Comparison of ENCODE assay signal across 8 cellular contexts in the genomic region with DNA sequence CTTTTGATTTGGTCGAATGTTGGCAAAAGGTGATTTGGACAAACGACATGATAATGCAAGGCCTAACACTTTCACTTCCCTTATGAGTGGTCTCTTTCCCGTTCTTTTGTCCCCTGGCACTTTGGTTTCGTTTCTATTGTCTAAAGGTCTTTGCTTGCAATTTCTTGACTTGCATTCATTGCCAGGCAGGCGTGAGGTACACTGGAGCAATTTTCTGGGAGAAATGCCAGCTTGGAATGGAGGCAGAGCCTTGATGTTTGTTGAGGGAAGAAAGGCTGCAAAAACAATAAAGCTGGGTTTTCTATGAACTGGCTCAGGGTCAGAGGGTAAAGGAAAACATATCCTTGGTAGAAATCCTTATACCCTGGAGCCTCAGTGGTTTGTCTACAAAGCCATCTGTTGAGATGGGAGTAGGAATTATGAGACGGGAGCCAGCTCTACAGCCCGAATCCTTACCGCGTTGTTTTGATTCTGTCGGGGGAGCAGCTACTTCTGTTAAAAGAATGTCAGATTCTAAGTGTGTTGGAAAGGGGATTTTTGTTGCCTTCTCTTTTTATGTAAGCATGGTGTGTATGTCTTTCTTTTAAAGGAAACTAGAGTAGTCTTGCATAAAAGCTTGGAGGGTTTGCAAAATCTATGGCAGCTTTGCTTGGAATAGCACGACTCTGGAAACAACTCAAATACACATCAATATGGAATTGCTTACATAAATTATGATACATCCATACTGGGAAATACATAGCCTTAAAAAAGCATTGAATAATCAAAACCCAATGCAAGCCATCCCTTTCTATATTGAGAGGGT.
A peak's percentile ranks its signal among the peaks of the same experiment; 100 is the strongest.
DNase-seq lines count a peak whose midpoint lies in the region; ATAC-seq, FAIRE-seq and TF ChIP-seq lines count a peak whose summit lies in the region.

No MANE protein-coding gene starts in this region.

- WGBS in right lobe of liver (ENCODE audit: insufficient coverage, low coverage, low lambda C conversion rate, missing lambda C conversion rate): 60% methylated on average over 11 of the region's 11 CpGs
- WGBS in HepG2 (ENCODE audit: low lambda C conversion rate): 28% methylated on average over 11 of the region's 11 CpGs
- 49 to 64% (median 61%) methylated on average over 11 of the region's 11 CpGs for WGBS in spleen, 5 donors

- intact Hi-C loops in right lobe of liver (cut with DNase I): no loop called here
- intact Hi-C loops in HepG2 (cut with micrococcal nuclease; ENCODE audit: unreplicated experiment): no loop called here
- intact Hi-C loops in OCI-LY7 (cut with micrococcal nuclease; ENCODE audit: unreplicated experiment): no loop called here
- intact Hi-C loops in spleen (cut with DNase I; ENCODE audit: low total_unique reads): no loop called here

- no peak for FAIRE-seq in HepG2 (lab: Jason Lieb, UNC)

- DNase-seq in right lobe of liver (peak in 1 of 3 donors; percentile 70), HepG2 (ENCODE audit: low spot score) (no peak), OCI-LY7 (ENCODE audit: low spot score) (peak; percentile 21), fibroblast of peridontal ligament (ENCODE audit: extremely low read depth) (peak; percentile 82), spleen (no peak), NCI-H524 treated with DMSO at 0.1 percent for 48 hours (lab: John Stamatoyannopoulos, UW) (no peak)
- no peak for DNase-seq in stimulated activated CD4-positive, alpha-beta T cell treated with anti-CD3 and anti-CD28 coated beads, Interleukin-15, amount 100 ng/mL, for 24 hours

- H3K9me3 ChIP-seq in right lobe of liver: no peaks in the 10 kb centered on the region
- no peaks in the 10 kb centered on the region for H3K9me3 ChIP-seq in HepG2 (ENCODE audit: low read length)
- H3K9me3 ChIP-seq in OCI-LY7 (ENCODE audit: low read length): no peaks in the 10 kb centered on the region
- H3K9me3 ChIP-seq in spleen: no peaks in the 10 kb centered on the region

- TF ChIP-seq POLR2A in right lobe of liver (IDR thresholded peaks at IDR 0.05) (no peak), HepG2 (IDR thresholded peaks at IDR 0.05; ENCODE audit: insufficient read depth in 1 of 2, low read depth in 2 of 2, low read length in 2 of 2) (no peak), spleen (IDR thresholded peaks at IDR 0.05) (no peak)

- H3K27ac ChIP-seq in right lobe of liver: no peak overlapping the region
- H3K27ac ChIP-seq in HepG2 (ENCODE audit: extremely low read length, insufficient read depth, low read length): no peak overlapping the region
- H3K27ac ChIP-seq in OCI-LY7 (ENCODE audit: low read depth, low read length, poor library complexity, severe bottlenecking): no peak overlapping the region
- peak overlapping the region in 7 of 8 donors; percentile 0 to 71 (median 49) for H3K27ac ChIP-seq in spleen

- no peak for TF ChIP-seq CTCF in right lobe of liver (IDR thresholded peaks at IDR 0.05)
- TF ChIP-seq CTCF in HepG2 (CRISPR knock-in tag; IDR thresholded peaks at IDR 0.05): no peak
- no peak for TF ChIP-seq CTCF in OCI-LY7 (conservative IDR thresholded peaks at IDR 0.05; ENCODE audit: low read length)
- TF ChIP-seq CTCF in spleen (IDR thresholded peaks at IDR 0.05 in 8 of 11, conservative IDR thresholded peaks at IDR 0.05 in 3 of 11): no peak

- BruUV-seq in HepG2 (replicated peaks; lab: Mats Ljungman, UMichigan) (no TSS peak), OCI-LY7 (replicated peaks; lab: Mats Ljungman, UMichigan) (no TSS peak)

- CTCF ChIA-PET in HepG2 (lab: Yijun Ruan, JAX; ENCODE audit: low intra/inter-chr PET ratio, low total read pairs) (no interaction called here), OCI-LY7 (lab: Charles Lee; ENCODE audit: unreplicated experiment) (no interaction called here)

- ATAC-seq in right lobe of liver: peak; percentile 64 to 82 (median 82)
- ATAC-seq in HepG2: no peak
- ATAC-seq in HG03442 (IDR thresholded peaks at IDR 0.05; ENCODE audit: unreplicated experiment): no peak

- H3K27me3 ChIP-seq in right lobe of liver (peaks cover 0 to 16% of the 10 kb centered on the region in 2 donors), HepG2 (ENCODE audit: control insufficient read depth in 1 of 2, insufficient read depth in 2 of 2, low read length in 2 of 2) (peaks cover 0 to 13% of the 10 kb centered on the region in 2 experiments; a peak in 1 of 5 replicates), spleen (replicated peaks in 1 of 7) (peaks cover 0 to 43% (median 24%) of the 10 kb centered on the region in 7 donors)

- no peak for TF ChIP-seq EP300 in HepG2 (IDR thresholded peaks at IDR 0.05; ENCODE audit: low read depth in 2 of 2, low read length in 2 of 2)
- no peak for TF ChIP-seq EP300 in HepG2 (CRISPR knock-in tag; IDR thresholded peaks at IDR 0.05; ENCODE audit: borderline replicate concordance)

- no peaks in the 10 kb centered on the region for H3K9me2 ChIP-seq in OCI-LY7 (ENCODE audit: insufficient read depth, low read length)

- H3K4me1 ChIP-seq in right lobe of liver (peaks cover 0 to 17% (median 3%) of the 10 kb centered on the region in 4 donors), HepG2 (ENCODE audit: insufficient read depth, low read length) (no peaks in the 10 kb centered on the region), OCI-LY7 (ENCODE audit: insufficient read depth, low read length, poor library complexity, severe bottlenecking) (peaks cover 3% of the 10 kb centered on the region), spleen (peaks cover 5 to 29% (median 17%) of the 10 kb centered on the region in 6 donors)

- no peak overlapping the region for H3K4me2 ChIP-seq in HepG2 (ENCODE audit: low read depth, low read length)
- no peak overlapping the region for H3K4me2 ChIP-seq in OCI-LY7 (ENCODE audit: low read length)

- POLR2A ChIA-PET in HepG2 (lab: Yijun Ruan, JAX): no interaction called here
- POLR2A ChIA-PET in OCI-LY7 (lab: Charles Lee): interaction anchor here (1.0 kb wide), 1 partner anchor 12 kb away, joined by 3 read pairs; no protein-coding TSS in a partner anchor

- in situ Hi-C loops in HepG2 (cut with HindIII; ENCODE audit: extremely low pct_ligation_motif_present, low pct_unique_long_range_greater_than_20kb): loop anchor here (10.0 kb wide), 1 partner anchor 55 kb away; no protein-coding TSS in a partner anchor

- no peaks in the 10 kb centered on the region for H3K79me2 ChIP-seq in HepG2 (ENCODE audit: insufficient read depth, low read length)
- no peaks in the 10 kb centered on the region for H3K79me2 ChIP-seq in OCI-LY7 (ENCODE audit: insufficient read depth, low read depth, low read length)

- no peak overlapping the region for H2AFZ ChIP-seq in HepG2 (ENCODE audit: low read length)
- H2AFZ ChIP-seq in OCI-LY7 (ENCODE audit: low read length): no peak overlapping the region

- TF ChIP-seq RAD21 in HepG2 (CRISPR knock-in tag; IDR thresholded peaks at IDR 0.05): no peak

- no peak overlapping the region for H3K9ac ChIP-seq in HepG2 (ENCODE audit: insufficient read depth, low read depth, low read length)

- H3K36me3 ChIP-seq in right lobe of liver (no peaks in the 10 kb centered on the region), HepG2 (replicated peaks in 1 of 2; ENCODE audit: control insufficient read depth in 1 of 2, insufficient read depth in 2 of 2, low read length in 2 of 2) (no peaks in the 10 kb centered on the region), OCI-LY7 (ENCODE audit: insufficient read depth, low read length) (no peaks in the 10 kb centered on the region), spleen (no peaks in the 10 kb centered on the region)

- no peak overlapping the region for H3K4me3 ChIP-seq in right lobe of liver
- H3K4me3 ChIP-seq in HepG2 (replicated peaks in 1 of 3; ENCODE audit: insufficient read depth in 1 of 3, low read depth in 2 of 3, low read length in 3 of 3): no peak overlapping the region
- H3K4me3 ChIP-seq in OCI-LY7 (ENCODE audit: low read depth, low read length, poor library complexity, severe bottlenecking): no peak overlapping the region
- H3K4me3 ChIP-seq in spleen: no peak overlapping the region

- H4K20me1 ChIP-seq in HepG2 (ENCODE audit: insufficient read depth, low read length) (no peaks in the 10 kb centered on the region), OCI-LY7 (ENCODE audit: insufficient read depth, low read length) (no peaks in the 10 kb centered on the region)

TF ChIP-seq in HepG2, 621 proteins besides CTCF, POLR2A, EP300 and RAD21:
- TF ChIP-seq, protein P1, sequence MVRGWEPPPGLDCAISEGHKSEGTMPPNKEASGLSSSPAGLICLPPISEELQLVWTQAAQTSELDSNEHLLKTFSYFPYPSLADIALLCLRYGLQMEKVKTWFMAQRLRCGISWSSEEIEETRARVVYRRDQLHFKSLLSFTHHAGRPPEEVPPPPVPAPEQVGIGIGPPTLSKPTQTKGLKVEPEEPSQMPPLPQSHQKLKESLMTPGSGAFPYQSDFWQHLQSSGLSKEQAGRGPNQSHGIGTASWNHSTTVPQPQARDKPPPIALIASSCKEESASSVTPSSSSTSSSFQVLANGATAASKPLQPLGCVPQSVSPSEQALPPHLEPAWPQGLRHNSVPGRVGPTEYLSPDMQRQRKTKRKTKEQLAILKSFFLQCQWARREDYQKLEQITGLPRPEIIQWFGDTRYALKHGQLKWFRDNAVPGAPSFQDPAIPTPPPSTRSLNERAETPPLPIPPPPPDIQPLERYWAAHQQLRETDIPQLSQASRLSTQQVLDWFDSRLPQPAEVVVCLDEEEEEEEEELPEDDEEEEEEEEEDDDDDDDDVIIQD (CRISPR knock-in tag; IDR thresholded peaks at IDR 0.05; ENCODE audit: low read depth): no peak
- TF ChIP-seq ZMYM3 (CRISPR knock-in tag; IDR thresholded peaks at IDR 0.05): no peak

Comparison
In these comparisons a context has a peak if more than half of its experiments do, and no peak if none do; other contexts are left out.
1. ATAC-seq: peak in right lobe of liver (4 of 4); none in HepG2 (single experiment) and HG03442 (single experiment).
2. DNase-seq: peak in OCI-LY7 (single experiment) and fibroblast of peridontal ligament (single experiment); none in HepG2 (single experiment), spleen (single experiment), stimulated activated CD4-positive, alpha-beta T cell treated with anti-CD3 and anti-CD28 coated beads, Interleukin-15, amount 100 ng/mL, for 24 hours (single experiment) and NCI-H524 treated with DMSO at 0.1 percent for 48 hours (single experiment).
3. H3K27ac ChIP-seq: peak in spleen (7 of 8); none in right lobe of liver (0 of 3), HepG2 (single experiment) and OCI-LY7 (single experiment).